Comparison of ENCODE assay signal across 1 cellular context in genomic region chr13:29908917-29909755, GRCh38.
TF ChIP-seq lines count a peak whose summit lies in the region.

No MANE protein-coding gene starts in this region.

TF ChIP-seq in HEK293, 187 proteins besides CTCF, POLR2A, EP300 and RAD21 (continued from another document):
- TF ChIP-seq ATF2 (tag by site-specific recombination; IDR thresholded peaks at IDR 0.05; ENCODE audit: low read depth), result peak; percentile 77
- no peak for TF ChIP-seq ZSCAN5A (tag by site-specific recombination; IDR thresholded peaks at IDR 0.05)
- no peak for TF ChIP-seq ZNF837 (tag by site-specific recombination; IDR thresholded peaks at IDR 0.05)
- no peak; the same call in 1 of the 2 replicates for TF ChIP-seq PRDM10 (tag by site-specific recombination; IDR thresholded peaks at IDR 0.05)
- no peak for TF ChIP-seq ZNF670 (tag by site-specific recombination; IDR thresholded peaks at IDR 0.05; ENCODE audit: low read depth)
- TF ChIP-seq ZNF169 (tag by site-specific recombination; IDR thresholded peaks at IDR 0.05), result no peak
- no peak for TF ChIP-seq ZNF202 (tag by site-specific recombination; IDR thresholded peaks at IDR 0.05; ENCODE audit: borderline replicate concordance)
- TF ChIP-seq SALL2 (tag by site-specific recombination; IDR thresholded peaks at IDR 0.05; ENCODE audit: borderline replicate concordance), result no peak
- TF ChIP-seq ZNF629 (tag by site-specific recombination; IDR thresholded peaks at IDR 0.05), result peak; percentile 85
